Comparison of ENCODE assay signal across 1 cellular context in genomic region chr10:11189581-11190376, GRCh38.
TF ChIP-seq lines count a peak whose summit lies in the region.

No MANE protein-coding gene starts in this region.

TF ChIP-seq in neural cell, 6 proteins besides CTCF, POLR2A, EP300 and RAD21 (continued from another document):
- TF ChIP-seq REST (IDR thresholded peaks at IDR 0.05; ENCODE audit: borderline replicate concordance): no peak
